ENCODE assay signal across 9 cellular contexts in the genomic region with DNA sequence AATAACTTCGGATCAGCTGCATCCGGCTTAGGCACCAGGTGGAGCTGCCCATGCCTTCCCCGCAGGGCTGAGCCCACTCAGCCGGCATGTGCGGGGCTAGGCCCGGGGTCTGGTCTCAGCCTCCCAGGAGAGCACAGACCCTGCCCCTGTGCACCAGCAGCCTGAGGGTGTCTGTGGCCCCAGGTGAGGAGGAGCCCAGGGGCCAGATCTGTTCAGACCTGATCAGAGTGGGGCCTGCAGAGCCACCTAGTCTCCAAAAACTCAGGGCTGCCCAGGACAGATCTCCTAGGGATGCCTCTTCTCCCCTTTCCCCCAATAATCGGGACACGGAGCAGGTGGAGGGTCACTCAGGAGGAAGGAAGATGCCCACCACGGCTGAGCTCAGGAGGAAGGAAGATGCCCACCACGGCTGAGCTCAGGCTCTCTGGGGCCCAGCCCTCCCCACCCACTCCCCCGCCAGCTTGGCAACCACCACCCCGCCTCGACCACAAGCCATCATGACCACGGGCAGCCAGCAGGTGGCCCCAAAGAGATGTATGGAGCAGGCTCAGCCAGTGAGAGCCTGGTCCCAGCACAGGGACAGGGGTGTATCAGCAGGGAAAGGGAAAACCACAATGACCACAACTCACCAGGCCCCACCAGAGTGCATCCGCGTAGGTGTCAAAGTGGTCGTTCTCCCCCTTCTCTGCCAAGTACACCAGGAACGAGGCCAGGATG. TPM values are rescaled to one million over a fixed set of nuclear protein-coding genes. Genes with fewer than 3 reads are reported as not detected.
DNase-seq lines count a peak whose midpoint lies in the region; ATAC-seq and TF ChIP-seq lines count a peak whose summit lies in the region.
"Had no signal": no experiment of that assay in that cellular context is flagged by ENCODE, and none has a peak within 500 bp of the region (broad histone marks: within the 10 kb centered on the region; RNA-seq: fewer than 3 reads in every experiment).

No MANE protein-coding gene starts in this region.

- H3K27ac Mint-ChIP-seq in activated T-helper 17 cell treated with anti-CD3 and anti-CD28 coated beads, Interleukin-2, amount 50 U/mL, for 72 hours, result peak overlapping the region; percentile 59
- H3K27ac Mint-ChIP-seq: natural killer cell treated with Interleukin-12 subunit alpha and Interleukin-12 subunit beta and Interleukin-15 and Interleukin-18, amount 100 ng/mL, for 72 hours had no signal

- peaks cover 10% of the 10 kb centered on the region for H3K4me1 Mint-ChIP-seq in activated T-helper 17 cell treated with anti-CD3 and anti-CD28 coated beads, Interleukin-2, amount 50 U/mL, for 72 hours

- CTCF ChIA-PET in Panc1 (lab: Charles Lee), result no interaction called here

- no peak overlapping the region for H3K4me2 ChIP-seq in GM23248 (ENCODE audit: unreplicated experiment)

- H3K4me3 Mint-ChIP-seq in activated T-helper 17 cell treated with anti-CD3 and anti-CD28 coated beads, Interleukin-2, amount 50 U/mL, for 72 hours, result peak overlapping the region; percentile 54

- no TSS peak for BruUV-seq in Panc1 (replicated peaks; lab: Mats Ljungman, UMichigan)

- no peak overlapping the region for H3K9ac ChIP-seq in GM23248

- no peaks in the 10 kb centered on the region for H3K36me3 ChIP-seq in GM23248 (ENCODE audit: low read depth)
- no peaks in the 10 kb centered on the region for H3K36me3 ChIP-seq in Panc1 (ENCODE audit: control insufficient read depth, insufficient read depth, low read length)
- H3K36me3 ChIP-seq in heart right ventricle, result no peaks in the 10 kb centered on the region

- POLR2A ChIA-PET in Panc1 (lab: Charles Lee), result no interaction called here

- DNase-seq in AG20443 (ENCODE audit: low spot score) (peak; percentile 76), GM23248 (peak; percentile 66), Panc1 (ENCODE audit: low read depth, low spot score) (no peak), heart right ventricle (peak; percentile 51 to 63), NCI-H510A (lab: John Stamatoyannopoulos, UW) (no peak)
- peak; percentile 46 to 53 for DNase-seq in stimulated activated CD4-positive, alpha-beta T cell treated with anti-CD3 and anti-CD28 coated beads, Interleukin-1b, Interleukin-23, amount 100 ng/mL, for 4 hours (ENCODE audit: low read depth in 2 of 2)

- TF ChIP-seq CTCF in Panc1 (IDR thresholded peaks at IDR 0.05) (peak; percentile 78; the same call in 1 of the 2 replicates), heart right ventricle (IDR thresholded peaks at IDR 0.05) (peak in 8 of 9 donors; percentile 18 to 60 (median 50))

- H3K4me3 ChIP-seq in GM23248, result no peak overlapping the region
- no peak overlapping the region for H3K4me3 ChIP-seq in Panc1 (ENCODE audit: low read depth in 2 of 2, low read length in 2 of 2)
- no peak overlapping the region for H3K4me3 ChIP-seq in heart right ventricle

- in situ Hi-C loops in GM23248 (cut with MboI) (no loop called here), Panc1 (cut with HindIII; ENCODE audit: low pct_unique_long_range_greater_than_20kb, low sequenced_read_pairs) (no loop called here)

- H3K9me3 Mint-ChIP-seq in activated T-helper 17 cell treated with anti-CD3 and anti-CD28 coated beads, Interleukin-2, amount 50 U/mL, for 72 hours, result peaks cover 4% of the 10 kb centered on the region

- no peaks in the 10 kb centered on the region for H3K9me2 ChIP-seq in GM23248 (ENCODE audit: insufficient read depth)

- peaks cover 7% of the 10 kb centered on the region for H3K27me3 ChIP-seq in GM23248 (replicated peaks; ENCODE audit: insufficient read depth)
- no peaks in the 10 kb centered on the region for H3K27me3 ChIP-seq in Panc1 (ENCODE audit: control insufficient read depth, insufficient read depth, low read length)
- H3K27me3 ChIP-seq in heart right ventricle, result peaks cover 0 to 15% (median 8%) of the 10 kb centered on the region in 7 donors

- no peaks in the 10 kb centered on the region for H3K27me3 Mint-ChIP-seq in activated T-helper 17 cell treated with anti-CD3 and anti-CD28 coated beads, Interleukin-2, amount 50 U/mL, for 72 hours

- H4K20me1 ChIP-seq in GM23248 (ENCODE audit: insufficient read depth), result no peaks in the 10 kb centered on the region

- H3K9me3 ChIP-seq in GM23248 (ENCODE audit: low read depth) (no peaks in the 10 kb centered on the region), Panc1 (ENCODE audit: control insufficient read depth, insufficient read depth, low read depth, low read length) (no peaks in the 10 kb centered on the region), heart right ventricle (no peaks in the 10 kb centered on the region)

- peak; percentile 68; the same call in 1 of the 2 replicates for ATAC-seq in Panc1
- peak; percentile 70 for ATAC-seq in activated T-helper 17 cell treated with anti-CD3 and anti-CD28 coated beads, Interleukin-2, amount 50 U/mL, for 72 hours (replicated peaks)
- ATAC-seq in heart right ventricle, result peak; percentile 25 to 84 (median 62)
- ATAC-seq in HG02981 (IDR thresholded peaks at IDR 0.05; ENCODE audit: unreplicated experiment), result no peak

- H3F3A ChIP-seq in GM23248 (ENCODE audit: insufficient read depth), result no peaks in the 10 kb centered on the region

- WGBS in GM23248 (ENCODE audit: low coverage in 1 of 2, low lambda C conversion rate in 2 of 2, missing lambda C conversion rate in 2 of 2), 2 experiments, result 40 to 42% methylated on average over 14 to 18 of the region's 18 CpGs
- 48 to 51% methylated on average over 18 of the region's 18 CpGs for WGBS in heart right ventricle, 2 donors

- no peaks in the 10 kb centered on the region for H3K79me2 ChIP-seq in GM23248 (ENCODE audit: insufficient read depth)

- no peak overlapping the region for H2AFZ ChIP-seq in GM23248

- H3K27ac ChIP-seq in GM23248, result no peak overlapping the region
- no peak overlapping the region for H3K27ac ChIP-seq in Panc1 (ENCODE audit: low read length)
- H3K27ac ChIP-seq in heart right ventricle, result no peak overlapping the region

- intact Hi-C loops in Panc1 (cut with micrococcal nuclease; ENCODE audit: unreplicated experiment) (no loop called here), heart right ventricle (cut with DNase I) (loop anchor here in 4 of 10 donors (2.0 to 10.0 kb wide), 3 partner anchors 75 to 83 kb away; partner anchors contain the start of gene PPDPF (in 2 of the 4))

- no peaks in the 10 kb centered on the region for H3K36me3 Mint-ChIP-seq in activated T-helper 17 cell treated with anti-CD3 and anti-CD28 coated beads, Interleukin-2, amount 50 U/mL, for 72 hours (ENCODE audit: low read depth)
- H3K36me3 Mint-ChIP-seq: natural killer cell treated with Interleukin-12 subunit alpha and Interleukin-12 subunit beta and Interleukin-15 and Interleukin-18, amount 100 ng/mL, for 72 hours had no signal

- no peaks in the 10 kb centered on the region for H3K4me1 ChIP-seq in GM23248 (ENCODE audit: insufficient read depth)
- H3K4me1 ChIP-seq in Panc1 (ENCODE audit: control insufficient read depth, insufficient read depth, low read length), result peaks cover 5% of the 10 kb centered on the region; the same call in 1 of the 2 replicates
- H3K4me1 ChIP-seq in heart right ventricle, result peaks cover 0 to 15% (median 0%) of the 10 kb centered on the region in 9 donors

RNA-seq across cellular contexts. Expression of gene KCNQ2, which starts 30.5 kb away (rescaled TPM):
- total RNA-seq in GM23248 (2014; rRNA removed; shearing (Covaris generic)), result not detected in 2 replicates
- 0.38 TPM in 1 of 2 replicates, not detected in the other for polyA plus RNA-seq in GM23248 (2016; fragmentation: Nextera tagmentation; extraction: Ambion mirVana)
- total RNA-seq in Panc1 (2021; ENCODE audit: unreplicated experiment), result 19.4 TPM
- polyA plus RNA-seq in Panc1 (2012; ENCODE audit: insufficient read length), result 37.9 TPM
- under 1 TPM in 1 of 2 donors, not detected in 1; 0.66 TPM for total RNA-seq in activated T-helper 17 cell treated with anti-CD3 and anti-CD28 coated beads, Interleukin-2, amount 50 U/mL, for 72 hours
- 1 to 10 TPM in 3 of 10 donors, under 1 TPM in 1, not detected in 6; 0.26 to 3.8 (median 1.9) TPM for total RNA-seq in heart right ventricle
- polyA plus RNA-seq in heart right ventricle, result under 1 TPM in 1 of 2 donors, not detected in 1; 0.03 TPM
- total RNA-seq: natural killer cell treated with Interleukin-12 subunit alpha and Interleukin-12 subunit beta and Interleukin-15 and Interleukin-18, amount 100 ng/mL, for 72 hours had no signal

RNA-seq across cellular contexts. Expression of gene EEF1A2, which starts 56.9 kb away (rescaled TPM):
- total RNA-seq in GM23248 (2014; rRNA removed; shearing (Covaris generic)), result 0.43 TPM in 1 of 2 replicates, not detected in the other
- not detected in 2 replicates for polyA plus RNA-seq in GM23248 (2016; fragmentation: Nextera tagmentation; extraction: Ambion mirVana)
- 178 TPM for total RNA-seq in Panc1 (2021; ENCODE audit: unreplicated experiment)
- polyA plus RNA-seq in Panc1 (2012; ENCODE audit: insufficient read length), result 392 TPM
- 10 to 100 TPM in 1 of 2 donors, under 1 TPM in 1; 0.80 to 10.9 TPM for total RNA-seq in activated T-helper 17 cell treated with anti-CD3 and anti-CD28 coated beads, Interleukin-2, amount 50 U/mL, for 72 hours
- total RNA-seq in heart right ventricle, result 1,000 to 10,000 TPM; 1,074 to 1,437 (median 1,307) TPM
- 1,000 to 10,000 TPM in 1 of 2 donors, 100 to 1,000 TPM in 1; 881 to 1,465 TPM for polyA plus RNA-seq in heart right ventricle

Comparison
In these comparisons a context has a peak if more than half of its experiments do, and no peak if none do; other contexts are left out.
1. DNase-seq: peak in AG20443 (single experiment), GM23248 (single experiment), heart right ventricle (2 of 2) and stimulated activated CD4-positive, alpha-beta T cell treated with anti-CD3 and anti-CD28 coated beads, Interleukin-1b, Interleukin-23, amount 100 ng/mL, for 4 hours (2 of 2); none in Panc1 (single experiment) and NCI-H510A (single experiment).
2. RNA of gene EEF1A2, which starts 56.9 kb away (total RNA-seq): 1,074 to 1,437 TPM in heart right ventricle and 178 TPM in Panc1 (single experiment); 0.80 to 10.9 TPM in activated T-helper 17 cell treated with anti-CD3 and anti-CD28 coated beads, Interleukin-2, amount 50 U/mL, for 72 hours and 0.43 TPM in GM23248; every median in the first group is over 10 times any median in the second.